Comparison of ENCODE assay signal across 10 cellular contexts in the genomic region with DNA sequence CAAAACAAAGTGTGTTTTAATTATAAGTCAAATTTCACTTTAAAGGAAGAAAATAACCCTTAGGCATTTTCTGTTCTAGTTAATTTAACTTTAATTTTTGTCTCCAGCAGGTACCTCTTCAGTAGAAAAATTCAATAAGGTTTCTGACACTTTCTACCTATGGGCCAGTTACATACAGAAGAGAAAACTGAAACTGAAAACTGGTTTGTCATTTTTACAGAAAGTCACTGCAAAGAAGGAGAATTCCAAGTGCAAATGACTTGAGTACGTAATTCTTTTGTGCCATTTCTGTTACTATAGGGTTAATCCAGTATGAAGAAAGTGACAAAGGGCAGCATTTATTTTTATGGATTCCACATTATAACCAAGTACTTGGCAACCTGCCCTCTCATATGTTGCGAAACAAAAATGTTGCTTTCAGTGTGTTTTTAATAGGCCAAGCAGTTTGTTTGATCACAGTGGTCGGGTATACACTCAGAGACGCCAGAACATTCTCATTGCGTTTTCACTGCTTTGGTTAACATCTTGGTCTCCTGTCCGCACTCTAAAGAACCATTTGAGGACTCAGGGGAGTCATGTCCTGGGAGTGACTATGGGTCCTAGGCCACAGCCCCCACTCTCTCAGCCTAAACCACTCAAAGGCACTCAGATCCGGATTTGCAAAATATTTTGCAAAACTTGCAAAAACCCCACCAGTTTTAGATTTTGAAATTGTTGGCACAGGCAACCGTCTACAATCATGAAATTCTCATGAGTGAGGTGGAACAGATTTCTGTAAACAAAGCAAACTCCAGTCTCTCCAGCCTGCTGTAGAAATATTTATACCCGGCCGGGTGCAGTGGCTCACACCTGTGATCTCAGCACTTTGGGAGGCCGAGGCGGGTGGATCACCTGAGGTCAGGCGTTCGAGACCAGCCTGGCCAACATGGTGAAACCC. TPM values are rescaled to one million over a fixed set of nuclear protein-coding genes. Genes with fewer than 3 reads are reported as not detected.
DNase-seq lines count a peak whose midpoint lies in the region; ATAC-seq and TF ChIP-seq lines count a peak whose summit lies in the region.
"Had no signal": no experiment of that assay in that cellular context is flagged by ENCODE, and none has a peak within 500 bp of the region (broad histone marks: within the 10 kb centered on the region; RNA-seq: fewer than 3 reads in every experiment).

No MANE protein-coding gene starts in this region.

- peak overlapping the region in 2 of 4 experiments; percentile 9 to 34 for H3K4me3 ChIP-seq in fibroblast of lung (replicated peaks in 1 of 4; ENCODE audit: control extremely low read depth in 1 of 4, insufficient read depth in 1 of 4, low read depth in 3 of 4, low read length in 4 of 4)
- peak overlapping the region; percentile 24 for H3K4me3 ChIP-seq in parathyroid adenoma (ENCODE audit: low read depth, low read length)
- H3K4me3 ChIP-seq: SJSA1 had no signal

- no peak for ATAC-seq in GM21723 (IDR thresholded peaks at IDR 0.05; ENCODE audit: unreplicated experiment)

- no peak overlapping the region for H3K27ac ChIP-seq in fibroblast of lung (ENCODE audit: insufficient read depth, low read length)
- peak overlapping the region; percentile 87 for H3K27ac ChIP-seq in parathyroid adenoma
- H3K27ac ChIP-seq: SJSA1 had no signal

- peaks cover 3% of the 10 kb centered on the region for H3K4me1 ChIP-seq in fibroblast of lung (ENCODE audit: control insufficient read depth, extremely low read depth, insufficient read depth, low read length)
- peaks cover 17% of the 10 kb centered on the region for H3K4me1 ChIP-seq in parathyroid adenoma

- H4K20me1 ChIP-seq in fibroblast of lung (ENCODE audit: control insufficient read depth, extremely low read depth, insufficient read depth, low read length), result no peaks in the 10 kb centered on the region

- peak overlapping the region; percentile 38 for H2AFZ ChIP-seq in fibroblast of lung (ENCODE audit: low read length)
- peak overlapping the region; percentile 72 for H2AFZ ChIP-seq in parathyroid adenoma

- H3K36me3 ChIP-seq in fibroblast of lung (ENCODE audit: control insufficient read depth, insufficient read depth, low read length) (no peaks in the 10 kb centered on the region), parathyroid adenoma (ENCODE audit: control insufficient read depth, insufficient read depth, low read length) (no peaks in the 10 kb centered on the region)
- H3K36me3 ChIP-seq: SJSA1 had no signal

- DNase-seq in CD1c-positive myeloid dendritic cell (ENCODE audit: extremely low spot score), result peak; percentile 49
- peak; percentile 88 for DNase-seq in NOMO-1 treated with DMSO at 0.1 percent for 48 hours (lab: John Stamatoyannopoulos, UW; ENCODE audit: unreplicated experiment)
- peak; percentile 20 to 95 for DNase-seq in fibroblast of lung (ENCODE audit: low read depth in 2 of 2)
- no peak for DNase-seq in NCI-H2081 (lab: John Stamatoyannopoulos, UW)
- DNase-seq in GM20000 (ENCODE audit: low spot score), result no peak
- DNase-seq in cerebellum (ENCODE audit: low spot score), result no peak
- DNase-seq: stimulated activated CD4-positive, alpha-beta T cell treated with anti-CD3 and anti-CD28 coated beads, Interleukin-12 subunit alpha, Interleukin-12 subunit beta, amount 100 ng/mL, for 4 hours had no signal

- H3K9ac ChIP-seq in fibroblast of lung (ENCODE audit: insufficient read depth, low read length) (no peak overlapping the region), parathyroid adenoma (no peak overlapping the region)

- H3K27me3 ChIP-seq in fibroblast of lung (ENCODE audit: control insufficient read depth, insufficient read depth, low read length), result no peaks in the 10 kb centered on the region
- H3K27me3 ChIP-seq in parathyroid adenoma (ENCODE audit: control insufficient read depth, insufficient read depth, low read length), result no peaks in the 10 kb centered on the region
- H3K27me3 ChIP-seq: SJSA1 had no signal

- H3K9me3 ChIP-seq in fibroblast of lung (ENCODE audit: control insufficient read depth, insufficient read depth, low read depth, low read length) (no peaks in the 10 kb centered on the region), parathyroid adenoma (ENCODE audit: control insufficient read depth, low read length) (no peaks in the 10 kb centered on the region)
- H3K9me3 ChIP-seq: SJSA1 had no signal

- peak overlapping the region; percentile 40 for H3K4me2 ChIP-seq in fibroblast of lung (ENCODE audit: extremely low read depth, insufficient read depth, low read length)
- H3K4me2 ChIP-seq in parathyroid adenoma (ENCODE audit: low read length), result no peak overlapping the region

- H3K79me2 ChIP-seq in fibroblast of lung (ENCODE audit: control insufficient read depth, insufficient read depth, low read length) (no peaks in the 10 kb centered on the region), parathyroid adenoma (no peaks in the 10 kb centered on the region)

- TF ChIP-seq CTCF in fibroblast of lung (conservative IDR thresholded peaks at IDR 0.05 in 1 of 2, IDR thresholded peaks at IDR 0.05 in 1 of 2; ENCODE audit: low read depth in 1 of 2, low read length in 2 of 2), result no peak
- TF ChIP-seq CTCF in parathyroid adenoma (IDR thresholded peaks at IDR 0.05), result no peak
- TF ChIP-seq CTCF in GM20000 (IDR thresholded peaks at IDR 0.05; ENCODE audit: extremely low read depth, missing control alignments), result no peak

RNA-seq across cellular contexts. Expression of a gene that starts 15.3 kb away (rescaled TPM):
- total RNA-seq in fibroblast of lung, result 28.1 and 39.8 TPM in 2 replicates
- 14.1 and 18.9 TPM in 2 replicates for polyA plus RNA-seq in fibroblast of lung
- 5.3 and 10.2 TPM in 2 replicates for polyA plus RNA-seq in fibroblast of lung (2012)
- 16.3 and 21.7 TPM in 2 replicates for polyA minus RNA-seq in fibroblast of lung (ENCODE audit: low replicate concordance)
- 81.6 TPM for total RNA-seq in cerebellum

Comparison
In these comparisons a context has a peak if more than half of its experiments do, and no peak if none do; other contexts are left out.
1. DNase-seq: peak in CD1c-positive myeloid dendritic cell (single experiment), NOMO-1 treated with DMSO at 0.1 percent for 48 hours (single experiment) and fibroblast of lung (2 of 2); none in NCI-H2081 (0 of 2), GM20000 (single experiment) and cerebellum (single experiment).